Comparison of ENCODE assay signal across 14 cellular contexts in the genomic region with DNA sequence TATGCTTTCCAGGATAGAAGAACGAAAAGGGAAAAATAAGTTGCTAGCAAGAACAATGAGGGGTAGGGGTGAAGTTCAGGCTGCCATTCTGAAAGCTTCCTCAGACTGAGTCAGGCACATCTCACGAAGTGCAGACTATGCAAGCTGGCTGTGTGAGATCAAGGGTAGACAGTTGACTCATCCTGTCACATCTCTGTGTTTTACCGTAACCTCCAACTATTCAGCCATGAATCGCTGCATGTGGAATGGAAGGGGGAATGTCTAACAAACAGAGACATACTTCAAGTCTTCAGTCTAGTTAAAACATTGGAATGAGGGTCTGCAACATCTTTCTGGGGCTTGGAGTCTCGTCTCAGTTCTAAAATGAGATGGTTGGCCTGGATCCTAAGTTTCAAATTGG. TPM values are rescaled to one million over a fixed set of nuclear protein-coding genes. Genes with fewer than 3 reads are reported as not detected.
DNase-seq lines count a peak whose midpoint lies in the region; ATAC-seq and TF ChIP-seq lines count a peak whose summit lies in the region.
"Had no signal": no experiment of that assay in that cellular context is flagged by ENCODE, and none has a peak within 500 bp of the region (broad histone marks: within the 10 kb centered on the region; RNA-seq: fewer than 3 reads in every experiment).

No MANE protein-coding gene starts in this region.

- H3K27ac ChIP-seq in GM23248 (peak overlapping the region; percentile 67), RWPE2 (ENCODE audit: poor library complexity, severe bottlenecking) (no peak overlapping the region), MM.1S (ENCODE audit: low read length) (no peak overlapping the region), testis (no peak overlapping the region)
- H3K27ac ChIP-seq: hepatocyte had no signal

- no peaks in the 10 kb centered on the region for H3K9me3 ChIP-seq in GM23248 (ENCODE audit: low read depth)
- no peaks in the 10 kb centered on the region for H3K9me3 ChIP-seq in RWPE2 (ENCODE audit: severe bottlenecking)
- H3K9me3 ChIP-seq in MM.1S (replicated peaks; ENCODE audit: insufficient read depth, low read length): no peaks in the 10 kb centered on the region
- H3K9me3 ChIP-seq in testis: no peaks in the 10 kb centered on the region

- H3K36me3 ChIP-seq in GM23248 (ENCODE audit: low read depth) (no peaks in the 10 kb centered on the region), RWPE2 (ENCODE audit: low read depth) (no peaks in the 10 kb centered on the region), MM.1S (replicated peaks; ENCODE audit: insufficient read depth, low read length) (no peaks in the 10 kb centered on the region), testis (ENCODE audit: low read depth, missing control alignments) (no peaks in the 10 kb centered on the region)

- no peaks in the 10 kb centered on the region for H3K9me2 ChIP-seq in GM23248 (ENCODE audit: insufficient read depth)
- H3K9me2 ChIP-seq in MM.1S (replicated peaks; ENCODE audit: insufficient read depth, low read length): no peaks in the 10 kb centered on the region

- no peak overlapping the region for H3K4me3 Mint-ChIP-seq in WTC11
- H3K4me3 Mint-ChIP-seq: activated naive CD8-positive, alpha-beta T cell treated with anti-CD3 and anti-CD28 coated beads, Interleukin-2, amount 50 U/mL, for 24 hours; memory B cell had no signal

- 2% methylated on average over 5 of the region's 5 CpGs for WGBS in GM23248 (ENCODE audit: low coverage in 1 of 2, low lambda C conversion rate in 2 of 2, missing lambda C conversion rate in 2 of 2), 2 experiments
- 85% methylated on average over 5 of the region's 5 CpGs for WGBS in testis, 2 donors

- CTCF ChIA-PET in WTC11 (lab: Charles Lee): no interaction called here

- H3K27me3 ChIP-seq in GM23248 (replicated peaks; ENCODE audit: insufficient read depth): no peaks in the 10 kb centered on the region
- H3K27me3 ChIP-seq in RWPE2 (ENCODE audit: insufficient read depth, poor library complexity, severe bottlenecking): peaks cover 2% of the 10 kb centered on the region
- no peaks in the 10 kb centered on the region for H3K27me3 ChIP-seq in MM.1S (replicated peaks; ENCODE audit: insufficient read depth, low read length)
- no peaks in the 10 kb centered on the region for H3K27me3 ChIP-seq in testis
- H3K27me3 ChIP-seq: hepatocyte had no signal

- in situ Hi-C loops in GM23248 (cut with MboI): loop anchor here (10.0 kb wide), 1 partner anchor 221 kb away; no protein-coding TSS in a partner anchor

- peak; percentile 29; the same call in 1 of the 3 replicates for ATAC-seq in RWPE2 (ENCODE audit: low read depth)
- no peak for ATAC-seq in HG03342 (IDR thresholded peaks at IDR 0.05; ENCODE audit: unreplicated experiment)
- ATAC-seq in WTC11: no peak
- ATAC-seq: activated naive CD8-positive, alpha-beta T cell treated with anti-CD3 and anti-CD28 coated beads, Interleukin-2, amount 50 U/mL, for 24 hours had no signal

- no peaks in the 10 kb centered on the region for H3K9me3 Mint-ChIP-seq in WTC11
- H3K9me3 Mint-ChIP-seq: activated naive CD8-positive, alpha-beta T cell treated with anti-CD3 and anti-CD28 coated beads, Interleukin-2, amount 50 U/mL, for 24 hours; memory B cell had no signal

- H3K9ac ChIP-seq in GM23248 (peak overlapping the region; percentile 26; the same call in 1 of the 2 replicates), MM.1S (ENCODE audit: low read length) (no peak overlapping the region)

- TF ChIP-seq CTCF in RWPE2 (IDR thresholded peaks at IDR 0.05; ENCODE audit: poor library complexity, severe bottlenecking) (no peak), fibroblast of villous mesenchyme (IDR thresholded peaks at IDR 0.05; ENCODE audit: insufficient read depth, low read depth, low read length) (no peak), WTC11 (IDR thresholded peaks at IDR 0.05) (no peak), MM.1S (IDR thresholded peaks at IDR 0.05; ENCODE audit: low read length) (no peak), testis (IDR thresholded peaks at IDR 0.05) (no peak)

- H3F3A ChIP-seq in GM23248 (ENCODE audit: insufficient read depth): peaks cover 13% of the 10 kb centered on the region
- no peaks in the 10 kb centered on the region for H3F3A ChIP-seq in MM.1S (ENCODE audit: insufficient read depth, low read length)

- H2AFZ ChIP-seq in GM23248 (peak overlapping the region; percentile 57), MM.1S (ENCODE audit: low read length) (no peak overlapping the region)
- H2AFZ ChIP-seq: hepatocyte had no signal

- H3K4me2 ChIP-seq in GM23248 (ENCODE audit: unreplicated experiment) (peak overlapping the region; percentile 81), MM.1S (ENCODE audit: low read depth, low read length) (no peak overlapping the region)
- H3K4me2 ChIP-seq: hepatocyte had no signal

- H3K27ac Mint-ChIP-seq in WTC11: no peak overlapping the region
- H3K27ac Mint-ChIP-seq: activated naive CD8-positive, alpha-beta T cell treated with anti-CD3 and anti-CD28 coated beads, Interleukin-2, amount 50 U/mL, for 24 hours; memory B cell had no signal

- DNase-seq in GM23248 (peak; percentile 95), RWPE2 (ENCODE audit: low spot score) (no peak), fibroblast of villous mesenchyme (ENCODE audit: low read depth) (peak; percentile 37), smooth muscle cell of the brain vasculature (ENCODE audit: low read depth, low spot score) (peak; percentile 26), WTC11 (ENCODE audit: low spot score) (no peak), MM.1S (no peak), testis (no peak)
- DNase-seq: activated CD8-positive, alpha-beta memory T cell treated with anti-CD3 and anti-CD28 coated beads, Interleukin-2, amount 50 U/mL, for 4 hours; activated naive CD8-positive, alpha-beta T cell treated with anti-CD3 and anti-CD28 coated beads, Interleukin-2, amount 50 U/mL, for 24 hours; NCI-H345; retina had no signal

- no peaks in the 10 kb centered on the region for H3K36me3 Mint-ChIP-seq in WTC11
- H3K36me3 Mint-ChIP-seq: memory B cell had no signal

- H3K79me2 ChIP-seq in GM23248 (ENCODE audit: insufficient read depth) (no peaks in the 10 kb centered on the region), MM.1S (ENCODE audit: low read length) (no peaks in the 10 kb centered on the region)
- H3K79me2 ChIP-seq: hepatocyte had no signal

- peaks cover 23% of the 10 kb centered on the region for H3K4me1 ChIP-seq in GM23248 (ENCODE audit: insufficient read depth)
- H3K4me1 ChIP-seq in RWPE2 (ENCODE audit: insufficient read depth, poor library complexity, severe bottlenecking): no peaks in the 10 kb centered on the region
- no peaks in the 10 kb centered on the region for H3K4me1 ChIP-seq in MM.1S (ENCODE audit: low read length)
- H3K4me1 ChIP-seq in testis: peaks cover 10% of the 10 kb centered on the region

- TF ChIP-seq POLR2A in testis (IDR thresholded peaks at IDR 0.05): no peak

- peak overlapping the region; percentile 41; the same call in 1 of the 2 replicates for H3K4me3 ChIP-seq in GM23248
- H3K4me3 ChIP-seq in RWPE2 (ENCODE audit: severe bottlenecking): no peak overlapping the region
- no peak overlapping the region for H3K4me3 ChIP-seq in fibroblast of villous mesenchyme (ENCODE audit: low read depth, low read length)
- H3K4me3 ChIP-seq in MM.1S (ENCODE audit: low read length): no peak overlapping the region
- no peak overlapping the region for H3K4me3 ChIP-seq in testis
- H3K4me3 ChIP-seq: hepatocyte had no signal

- no peaks in the 10 kb centered on the region for H3K27me3 Mint-ChIP-seq in WTC11 (ENCODE audit: low read depth)
- H3K27me3 Mint-ChIP-seq: activated naive CD8-positive, alpha-beta T cell treated with anti-CD3 and anti-CD28 coated beads, Interleukin-2, amount 50 U/mL, for 24 hours; memory B cell had no signal

- POLR2A ChIA-PET in WTC11 (lab: Charles Lee): no interaction called here

- intact Hi-C loops in testis (cut with DNase I; ENCODE audit: low total_unique reads): no loop called here

- peaks cover 14% of the 10 kb centered on the region for H3K4me1 Mint-ChIP-seq in WTC11
- H3K4me1 Mint-ChIP-seq: activated naive CD8-positive, alpha-beta T cell treated with anti-CD3 and anti-CD28 coated beads, Interleukin-2, amount 50 U/mL, for 24 hours; memory B cell had no signal

- H4K20me1 ChIP-seq in GM23248 (ENCODE audit: insufficient read depth) (no peaks in the 10 kb centered on the region), MM.1S (ENCODE audit: insufficient read depth, low read length) (no peaks in the 10 kb centered on the region)

TF ChIP-seq in WTC11, 78 proteins besides CTCF, POLR2A, EP300 and RAD21 (continues in another document):
- TF ChIP-seq GTF2I (CRISPR knock-in tag; conservative IDR thresholded peaks at IDR 0.05): no peak
- TF ChIP-seq ZBTB21 (CRISPR knock-in tag; IDR thresholded peaks at IDR 0.05; ENCODE audit: borderline replicate concordance): no peak
- TF ChIP-seq FOXJ3 (CRISPR knock-in tag; IDR thresholded peaks at IDR 0.05; ENCODE audit: borderline replicate concordance): no peak
- no peak for TF ChIP-seq ZNF281 (CRISPR knock-in tag; IDR thresholded peaks at IDR 0.05)

RNA-seq across cellular contexts. Expression of gene AGTR1, which starts 25.9 kb away (rescaled TPM):
- 4.0 and 6.3 TPM in 2 replicates for total RNA-seq in GM23248 (2014; rRNA removed; shearing (Covaris generic))
- polyA plus RNA-seq in GM23248 (2016; fragmentation: Nextera tagmentation; extraction: Ambion mirVana) (3.6 and 4.0 TPM in 2 replicates), testis (ENCODE audit: insufficient read depth, low read depth, low replicate concordance) (4.8 TPM)
- total RNA-seq in fibroblast of villous mesenchyme (0.43 and 1.6 TPM in 2 replicates), WTC11 (2021) (0.13 to 0.25 TPM in 2 of 3 replicates, not detected in the other), testis (1 to 10 TPM; 4.4 to 7.6 TPM)

Comparison
In these comparisons a context has a peak if more than half of its experiments do, and no peak if none do; other contexts are left out.
1. DNase-seq: peak in GM23248 (single experiment), fibroblast of villous mesenchyme (single experiment) and smooth muscle cell of the brain vasculature (single experiment); none in RWPE2 (single experiment), WTC11 (single experiment), MM.1S (single experiment) and testis (single experiment).